Comparison of ENCODE assay signal across 24 cellular contexts in the genomic region with DNA sequence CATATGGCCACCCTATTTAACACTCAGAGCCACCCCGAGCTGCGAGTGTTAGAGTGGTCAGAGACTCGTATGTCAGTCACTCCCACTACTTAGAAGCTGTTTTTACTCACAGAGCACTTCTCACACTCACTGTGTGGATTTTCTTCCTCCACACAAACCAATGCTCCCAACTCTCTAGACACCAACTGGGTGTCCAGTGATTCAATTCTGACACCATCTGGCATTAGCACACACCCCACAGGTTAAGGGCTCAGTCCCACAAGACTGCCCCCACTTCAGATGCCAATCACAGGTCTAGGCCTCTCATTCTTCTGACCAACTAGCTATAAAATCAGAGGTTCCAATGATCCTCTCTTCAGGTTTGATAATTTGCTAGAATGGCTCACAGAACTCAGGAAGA.
DNase-seq lines count a peak whose midpoint lies in the region; ATAC-seq and TF ChIP-seq lines count a peak whose summit lies in the region.
"Had no signal": no experiment of that assay in that cellular context is flagged by ENCODE, and none has a peak within 500 bp of the region (broad histone marks: within the 10 kb centered on the region; RNA-seq: fewer than 3 reads in every experiment).

No MANE protein-coding gene starts in this region.

- H3K4me3 Mint-ChIP-seq in GM23338 (no peak overlapping the region), WTC11 (no peak overlapping the region)
- no peak overlapping the region for H3K4me3 Mint-ChIP-seq in naive thymus-derived CD4-positive, alpha-beta T cell
- H3K4me3 Mint-ChIP-seq: CD8-positive, alpha-beta memory T cell had no signal

- POLR2A ChIA-PET in WTC11 (lab: Charles Lee): no interaction called here
- POLR2A ChIA-PET in naive thymus-derived CD4-positive, alpha-beta T cell (lab: Charles Lee): no interaction called here

- no peak overlapping the region for H2AFZ ChIP-seq in GM23338
- H2AFZ ChIP-seq: GM23248 had no signal

- WGBS in stomach, 5 donors: 74 to 98% (median 84%) methylated on average over 3 of the region's 3 CpGs

- H3K4me1 ChIP-seq in GM23338 (ENCODE audit: insufficient read depth) (peaks cover 10% of the 10 kb centered on the region; the same call in 1 of the 2 replicates), stomach (peaks cover 0 to 10% (median 5%) of the 10 kb centered on the region in 4 donors)
- H3K4me1 ChIP-seq in naive thymus-derived CD4-positive, alpha-beta T cell (ENCODE audit: control insufficient read depth in 2 of 2, insufficient read depth in 2 of 2, low read length in 2 of 2): no peaks in the 10 kb centered on the region
- no peaks in the 10 kb centered on the region for H3K4me1 ChIP-seq in effector memory CD4-positive, alpha-beta T cell (ENCODE audit: control insufficient read depth, insufficient read depth, low read length, poor library complexity, severe bottlenecking)

- no peak overlapping the region for H3K4me2 ChIP-seq in GM23338
- H3K4me2 ChIP-seq: BLaER1 treated with 17β-estradiol and CSF1 and Interleukin-3, amounts not matched to agents 10 nM and 100 nM had no signal

- H3K4me3 ChIP-seq in GM23338 (no peak overlapping the region), stomach (no peak overlapping the region)
- no peak overlapping the region for H3K4me3 ChIP-seq in naive thymus-derived CD4-positive, alpha-beta T cell (ENCODE audit: low read length)
- H3K4me3 ChIP-seq in effector memory CD4-positive, alpha-beta T cell (ENCODE audit: insufficient read depth, low read depth, low read length, poor library complexity, severe bottlenecking): no peak overlapping the region
- H3K4me3 ChIP-seq: BLaER1 treated with 17β-estradiol and CSF1 and Interleukin-3, amounts not matched to agents 10 nM and 100 nM; GM12878; GM23248 had no signal

- H3K27me3 ChIP-seq in GM23338 (ENCODE audit: insufficient read depth) (no peaks in the 10 kb centered on the region), stomach (no peaks in the 10 kb centered on the region)
- no peaks in the 10 kb centered on the region for H3K27me3 ChIP-seq in naive thymus-derived CD4-positive, alpha-beta T cell (ENCODE audit: control insufficient read depth in 2 of 2, insufficient read depth in 2 of 2, low read length in 2 of 2)
- no peaks in the 10 kb centered on the region for H3K27me3 ChIP-seq in effector memory CD4-positive, alpha-beta T cell (replicated peaks; ENCODE audit: control insufficient read depth, insufficient read depth, low read length, poor library complexity, severe bottlenecking)
- H3K27me3 ChIP-seq: BLaER1 treated with 17β-estradiol and CSF1 and Interleukin-3, amounts not matched to agents 10 nM and 100 nM had no signal

- H3K27ac Mint-ChIP-seq in GM23338 (peak overlapping the region; percentile 61; the same call in 1 of the 2 replicates), WTC11 (peak overlapping the region; percentile 48; the same call in 1 of the 2 replicates)
- H3K27ac Mint-ChIP-seq in naive thymus-derived CD4-positive, alpha-beta T cell: no peak overlapping the region
- H3K27ac Mint-ChIP-seq: CD8-positive, alpha-beta memory T cell had no signal

- H3K9me3 Mint-ChIP-seq in GM23338 (no peaks in the 10 kb centered on the region; the same call in 2 of the 3 replicates), WTC11 (no peaks in the 10 kb centered on the region)
- H3K9me3 Mint-ChIP-seq in naive thymus-derived CD4-positive, alpha-beta T cell: no peaks in the 10 kb centered on the region
- H3K9me3 Mint-ChIP-seq: CD8-positive, alpha-beta memory T cell had no signal

- intact Hi-C loops in stomach (cut with DNase I; ENCODE audit: low total_unique reads): no loop called here
- intact Hi-C loops in naive thymus-derived CD4-positive, alpha-beta T cell (cut with micrococcal nuclease): no loop called here

- H3K36me3 Mint-ChIP-seq in GM23338 (ENCODE audit: low read depth) (no peaks in the 10 kb centered on the region; the same call in 2 of the 3 replicates), WTC11 (no peaks in the 10 kb centered on the region)
- peaks cover 0 to 20% (median under 1%) of the 10 kb centered on the region in 5 donors for H3K36me3 Mint-ChIP-seq in naive thymus-derived CD4-positive, alpha-beta T cell

- no peak for TF ChIP-seq EP300 in stomach (IDR thresholded peaks at IDR 0.05)

- H3K79me2 ChIP-seq in GM23338 (replicated peaks; ENCODE audit: insufficient read depth): no peaks in the 10 kb centered on the region

- no peaks in the 10 kb centered on the region for H3K9me2 ChIP-seq in GM23338 (ENCODE audit: insufficient read depth)

- peaks cover 28% of the 10 kb centered on the region for H3K4me1 Mint-ChIP-seq in GM23338
- peaks cover 29% of the 10 kb centered on the region for H3K4me1 Mint-ChIP-seq in WTC11
- H3K4me1 Mint-ChIP-seq in naive thymus-derived CD4-positive, alpha-beta T cell: peaks cover 0 to 5% (median 0%) of the 10 kb centered on the region in 7 donors
- H3K4me1 Mint-ChIP-seq: CD8-positive, alpha-beta memory T cell had no signal

- no peak for DNase-seq in GM23338 (ENCODE audit: low spot score)
- no peak for DNase-seq in WTC11 (ENCODE audit: low spot score)
- DNase-seq in left lobe of liver (ENCODE audit: low spot score): no peak
- no peak for DNase-seq in stomach
- no peak for DNase-seq in NCI-H2081 (lab: John Stamatoyannopoulos, UW)
- DNase-seq in stimulated activated CD4-positive, alpha-beta T cell treated with anti-CD3 and anti-CD28 coated beads, Interleukin-4, amount 100 ng/mL, for 4 hours: no peak
- DNase-seq in naive thymus-derived CD4-positive, alpha-beta T cell: no peak
- no peak for DNase-seq in effector memory CD4-positive, alpha-beta T cell
- DNase-seq: CD8-positive, alpha-beta memory T cell; DMS53; EL; GM23248; KG1; MV-4-11; NCI-H1417; NCI-H187; NCI-H345; NCI-H524 treated with DMSO at 0.1 percent for 48 hours; PC-3; SIG-M5 had no signal

- TF ChIP-seq POLR2A in stomach (IDR thresholded peaks at IDR 0.05): no peak

- TF ChIP-seq CTCF in GM23338 (conservative IDR thresholded peaks at IDR 0.05; ENCODE audit: low read depth in 2 of 2): no peak
- TF ChIP-seq CTCF in WTC11 (IDR thresholded peaks at IDR 0.05): no peak
- TF ChIP-seq CTCF in stomach (IDR thresholded peaks at IDR 0.05): no peak

- ATAC-seq in GM23338 (no peak), WTC11 (no peak), left lobe of liver (peak; percentile 45)
- no peak for ATAC-seq in naive thymus-derived CD4-positive, alpha-beta T cell
- ATAC-seq: GM12878, HCT116, PC-3 had no signal

- H3K9me3 ChIP-seq in stomach: no peaks in the 10 kb centered on the region
- H3K9me3 ChIP-seq in naive thymus-derived CD4-positive, alpha-beta T cell (ENCODE audit: control insufficient read depth in 2 of 3, low read length in 3 of 3): no peaks in the 10 kb centered on the region
- H3K9me3 ChIP-seq in effector memory CD4-positive, alpha-beta T cell (ENCODE audit: control insufficient read depth, low read length): no peaks in the 10 kb centered on the region
- H3K9me3 ChIP-seq: BLaER1 treated with 17β-estradiol and CSF1 and Interleukin-3, amounts not matched to agents 10 nM and 100 nM had no signal

- CTCF ChIA-PET in WTC11 (lab: Charles Lee): interaction anchor here (1.2 to 4.3 kb wide), 3 partner anchors 11 to 25 kb away, joined by 3 to 21 read pairs (median 13); no protein-coding TSS in a partner anchor
- CTCF ChIA-PET in naive thymus-derived CD4-positive, alpha-beta T cell (lab: Charles Lee): interaction anchor here (0.9 kb wide), 1 partner anchor 462 kb away, joined by 3 read pairs; no protein-coding TSS in a partner anchor

- H3K27me3 Mint-ChIP-seq in GM23338 (ENCODE audit: insufficient read depth, low read depth, poor library complexity) (no peaks in the 10 kb centered on the region), WTC11 (ENCODE audit: low read depth) (no peaks in the 10 kb centered on the region)
- no peaks in the 10 kb centered on the region for H3K27me3 Mint-ChIP-seq in naive thymus-derived CD4-positive, alpha-beta T cell
- H3K27me3 Mint-ChIP-seq: CD8-positive, alpha-beta memory T cell had no signal

- no peaks in the 10 kb centered on the region for H3F3A ChIP-seq in GM23338 (replicated peaks; ENCODE audit: low read depth)

- H3K27ac ChIP-seq in GM23338 (ENCODE audit: low read depth) (no peak overlapping the region), stomach (peak overlapping the region in 4 of 5 donors; percentile 48 to 74 (median 70))
- no peak overlapping the region for H3K27ac ChIP-seq in naive thymus-derived CD4-positive, alpha-beta T cell (ENCODE audit: low read depth, low read length)
- H3K27ac ChIP-seq in effector memory CD4-positive, alpha-beta T cell (ENCODE audit: insufficient read depth, low read length, poor library complexity, severe bottlenecking): no peak overlapping the region
- H3K27ac ChIP-seq: BLaER1 treated with 17β-estradiol and CSF1 and Interleukin-3, amounts not matched to agents 10 nM and 100 nM; GM23248; RWPE1 had no signal

- H3K36me3 ChIP-seq in GM23338 (ENCODE audit: insufficient read depth) (no peaks in the 10 kb centered on the region), stomach (peaks cover 0 to 9% (median 2%) of the 10 kb centered on the region in 4 donors)
- H3K36me3 ChIP-seq in naive thymus-derived CD4-positive, alpha-beta T cell (ENCODE audit: control insufficient read depth in 2 of 3, insufficient read depth in 3 of 3, low read length in 3 of 3): no peaks in the 10 kb centered on the region
- no peaks in the 10 kb centered on the region for H3K36me3 ChIP-seq in effector memory CD4-positive, alpha-beta T cell (ENCODE audit: control insufficient read depth, insufficient read depth, low read length)

- no peaks in the 10 kb centered on the region for H4K20me1 ChIP-seq in GM23338 (replicated peaks; ENCODE audit: insufficient read depth)
- H4K20me1 ChIP-seq: BLaER1 treated with 17β-estradiol and CSF1 and Interleukin-3, amounts not matched to agents 10 nM and 100 nM had no signal

TF ChIP-seq in GM23338, 12 proteins besides CTCF, POLR2A, EP300 and RAD21 (continues in another document):
- TF ChIP-seq JUNB (IDR thresholded peaks at IDR 0.05; ENCODE audit: unreplicated experiment) (no peak), NANOG (IDR thresholded peaks at IDR 0.05; ENCODE audit: borderline replicate concordance) (no peak)

TF ChIP-seq in WTC11, 78 proteins besides CTCF, POLR2A, EP300 and RAD21:
- TF ChIP-seq, protein P1, sequence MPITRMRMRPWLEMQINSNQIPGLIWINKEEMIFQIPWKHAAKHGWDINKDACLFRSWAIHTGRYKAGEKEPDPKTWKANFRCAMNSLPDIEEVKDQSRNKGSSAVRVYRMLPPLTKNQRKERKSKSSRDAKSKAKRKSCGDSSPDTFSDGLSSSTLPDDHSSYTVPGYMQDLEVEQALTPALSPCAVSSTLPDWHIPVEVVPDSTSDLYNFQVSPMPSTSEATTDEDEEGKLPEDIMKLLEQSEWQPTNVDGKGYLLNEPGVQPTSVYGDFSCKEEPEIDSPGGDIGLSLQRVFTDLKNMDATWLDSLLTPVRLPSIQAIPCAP (CRISPR knock-in tag; IDR thresholded peaks at IDR 0.05): no peak
- no peak for TF ChIP-seq ZNF219 (CRISPR knock-in tag; IDR thresholded peaks at IDR 0.05; ENCODE audit: borderline replicate concordance)
- no peak for TF ChIP-seq ZNF263 (CRISPR knock-in tag; IDR thresholded peaks at IDR 0.05; ENCODE audit: low read depth)
- TF ChIP-seq SMAD3 (CRISPR knock-in tag; IDR thresholded peaks at IDR 0.05; ENCODE audit: borderline replicate concordance): no peak

Comparison
In these comparisons a context has a peak if more than half of its experiments do, and no peak if none do; other contexts are left out.
1. H3K27ac ChIP-seq: peak in stomach (4 of 5); none in GM23338 (single experiment), naive thymus-derived CD4-positive, alpha-beta T cell (single experiment) and effector memory CD4-positive, alpha-beta T cell (single experiment).
2. H3K27ac Mint-ChIP-seq: peak in GM23338 (single experiment) and WTC11 (single experiment); none in naive thymus-derived CD4-positive, alpha-beta T cell (0 of 9).